32 cellular contexts compared by ENCODE assay signal in genomic region chr18:765764-766549, GRCh38. TPM values are rescaled to one million over a fixed set of nuclear protein-coding genes. Genes with fewer than 3 reads are reported as not detected.
A peak's percentile ranks its signal among the peaks of the same experiment; 100 is the strongest.
DNase-seq lines count a peak whose midpoint lies in the region; ATAC-seq, FAIRE-seq and TF ChIP-seq lines count a peak whose summit lies in the region.
"Had no signal": no experiment of that assay in that cellular context is flagged by ENCODE, and none has a peak within 500 bp of the region (broad histone marks: within the 10 kb centered on the region; RNA-seq: fewer than 3 reads in every experiment).

No MANE protein-coding gene starts in this region.

- H3K9me3 ChIP-seq in endodermal cell (ENCODE audit: control insufficient read depth, low read length): no peaks in the 10 kb centered on the region
- H3K9me3 ChIP-seq in pancreas: no peaks in the 10 kb centered on the region
- H3K9me3 ChIP-seq: lower lobe of right lung, mucosa of descending colon, upper lobe of left lung had no signal

- H3K4me3 ChIP-seq in endodermal cell (ENCODE audit: low read length) (peak overlapping the region; percentile 13), pancreas (no peak overlapping the region)
- H3K4me3 ChIP-seq: lower lobe of right lung, mucosa of descending colon, SK-N-MC, upper lobe of left lung had no signal

- no peaks in the 10 kb centered on the region for H3K4me1 ChIP-seq in endodermal cell (ENCODE audit: control insufficient read depth, insufficient read depth, low read length)
- peaks cover 0 to 9% (median 4%) of the 10 kb centered on the region in 3 donors for H3K4me1 ChIP-seq in pancreas

- POLR2A ChIA-PET in HEK293T (lab: Yijun Ruan, JAX): no interaction called here

- 58 to 91% methylated on average over 5 of the region's 7 CpGs for WGBS in endodermal cell (ENCODE audit: insufficient coverage in 1 of 2, insufficient read length in 1 of 2), 2 experiments
- WGBS in pancreas, 2 donors: 49 to 51% methylated on average over 7 of the region's 7 CpGs

- DNase-seq in HEK293T (ENCODE audit: extremely low spot score): peak; percentile 11
- peak; percentile 80 for DNase-seq in NCI-H524 treated with DMSO at 0.1 percent for 48 hours (lab: John Stamatoyannopoulos, UW)
- DNase-seq in endodermal cell: no peak
- DNase-seq in pancreas: no peak
- no peak for DNase-seq in foreskin melanocyte
- DNase-seq in activated CD4-positive, alpha-beta T cell treated with anti-CD3 and anti-CD28 coated beads, Interleukin-2, amount 50 U/mL, for 1 hour: no peak
- no peak for DNase-seq in SHP77 (lab: John Stamatoyannopoulos, UW)
- DNase-seq: activated CD4-positive, alpha-beta T cell treated with anti-CD3 and anti-CD28 coated beads for 48 hours; activated gamma-delta T cell treated with Interleukin-2 at 50 U/mL for 16 hours; activated naive CD8-positive, alpha-beta T cell treated with anti-CD3 and anti-CD28 coated beads, Interleukin-2, amount 50 U/mL, for 24 hours; activated T-cell treated with anti-CD3 and anti-CD28 coated beads, Interleukin-2, amount 50 U/mL, for 24 hours; C1 segment of cervical spinal cord; central memory CD4-positive, alpha-beta T cell; COR-L47; head of caudate nucleus; Karpas-422; kidney; lower lobe of right lung; mucosa of descending colon; MV-4-11; NCI-H1694 treated with DMSO at 0.1 percent for 48 hours; NCI-H226; NCI-H748 treated with DMSO at 0.1 percent for 48 hours; right cardiac atrium; stimulated activated CD4-positive, alpha-beta T cell treated with anti-CD3 and anti-CD28 coated beads, Interleukin-2, amount 100 ng/mL, for 48 hours; substantia nigra; upper lobe of left lung had no signal

- no peak overlapping the region for H3K4me3 Mint-ChIP-seq in endodermal cell
- H3K4me3 Mint-ChIP-seq: activated naive CD8-positive, alpha-beta T cell treated with anti-CD3 and anti-CD28 coated beads, Interleukin-2, amount 50 U/mL, for 24 hours; activated T-cell treated with anti-CD3 and anti-CD28 coated beads, Interleukin-2, amount 50 U/mL, for 24 hours; nephron; T-helper 1 cell treated with Interleukin-12 subunit alpha and Interleukin-12 subunit beta and Interleukin-4 antibody, amounts not matched to agents 30 μg/mL and 1 μg/mL, for 36 hours had no signal

- H3K27ac ChIP-seq in endodermal cell (ENCODE audit: low read depth, low read length): no peak overlapping the region
- H3K27ac ChIP-seq in pancreas: no peak overlapping the region
- H3K27ac ChIP-seq: lower lobe of right lung, SK-N-MC, upper lobe of left lung had no signal

- peaks cover 6% of the 10 kb centered on the region for H3K4me1 Mint-ChIP-seq in endodermal cell

- no peak for TF ChIP-seq CTCF in endodermal cell (conservative IDR thresholded peaks at IDR 0.05)
- TF ChIP-seq CTCF in pancreas (IDR thresholded peaks at IDR 0.05): no peak

- H3K27ac Mint-ChIP-seq in endodermal cell: no peak overlapping the region
- H3K27ac Mint-ChIP-seq: activated naive CD8-positive, alpha-beta T cell treated with anti-CD3 and anti-CD28 coated beads, Interleukin-2, amount 50 U/mL, for 24 hours; activated T-cell treated with anti-CD3 and anti-CD28 coated beads, Interleukin-2, amount 50 U/mL, for 24 hours; nephron; T-helper 1 cell treated with Interleukin-12 subunit alpha and Interleukin-12 subunit beta and Interleukin-4 antibody, amounts not matched to agents 30 μg/mL and 1 μg/mL, for 36 hours had no signal

- intact Hi-C loops in pancreas (cut with DNase I): no loop called here

- CTCF ChIA-PET in HEK293T (lab: Yijun Ruan, JAX): interaction anchor here (0.6 kb wide), 1 partner anchor 266 kb away, joined by 3 read pairs; no protein-coding TSS in a partner anchor

- H3K36me3 ChIP-seq in endodermal cell (ENCODE audit: control insufficient read depth, insufficient read depth, low read length) (no peaks in the 10 kb centered on the region), pancreas (no peaks in the 10 kb centered on the region)
- H3K36me3 ChIP-seq: lower lobe of right lung, upper lobe of left lung had no signal

- no peaks in the 10 kb centered on the region for H3K9me3 Mint-ChIP-seq in endodermal cell
- H3K9me3 Mint-ChIP-seq: activated naive CD8-positive, alpha-beta T cell treated with anti-CD3 and anti-CD28 coated beads, Interleukin-2, amount 50 U/mL, for 24 hours; activated T-cell treated with anti-CD3 and anti-CD28 coated beads, Interleukin-2, amount 50 U/mL, for 24 hours; nephron; T-helper 1 cell treated with Interleukin-12 subunit alpha and Interleukin-12 subunit beta and Interleukin-4 antibody, amounts not matched to agents 30 μg/mL and 1 μg/mL, for 36 hours had no signal

- no peak overlapping the region for H3K9ac ChIP-seq in endodermal cell (ENCODE audit: extremely low read depth, low read length, poor library complexity, severe bottlenecking)

- ATAC-seq in pancreas: peak; percentile 56 to 83 (median 72)
- ATAC-seq: activated naive CD8-positive, alpha-beta T cell treated with anti-CD3 and anti-CD28 coated beads, Interleukin-2, amount 50 U/mL, for 24 hours; mucosa of descending colon; right cardiac atrium had no signal

- FAIRE-seq in pancreas (lab: Jason Lieb, UNC): no peak
- FAIRE-seq: GM12891, kidney had no signal

- peaks cover 5% of the 10 kb centered on the region for H3K36me3 Mint-ChIP-seq in endodermal cell (ENCODE audit: low read depth)

- peaks cover 12% of the 10 kb centered on the region for H3K27me3 Mint-ChIP-seq in endodermal cell (ENCODE audit: insufficient read depth)
- H3K27me3 Mint-ChIP-seq: activated naive CD8-positive, alpha-beta T cell treated with anti-CD3 and anti-CD28 coated beads, Interleukin-2, amount 50 U/mL, for 24 hours; activated T-cell treated with anti-CD3 and anti-CD28 coated beads, Interleukin-2, amount 50 U/mL, for 24 hours had no signal

- H3K27me3 ChIP-seq in endodermal cell (ENCODE audit: control insufficient read depth, insufficient read depth, low read length, poor library complexity, severe bottlenecking): peaks cover 9% of the 10 kb centered on the region
- H3K27me3 ChIP-seq in pancreas: no peaks in the 10 kb centered on the region
- H3K27me3 ChIP-seq: upper lobe of left lung had no signal

TF ChIP-seq in HEK293T, 16 proteins besides CTCF, POLR2A, EP300 and RAD21:
- TF ChIP-seq SP1 (IDR thresholded peaks at IDR 0.05) (no peak), BHLHE40 (IDR thresholded peaks at IDR 0.05; ENCODE audit: borderline replicate concordance) (no peak), L3MBTL2 (conservative IDR thresholded peaks at IDR 0.05) (no peak), TARDBP (IDR thresholded peaks at IDR 0.05) (no peak), SUZ12 (IDR thresholded peaks at IDR 0.05) (no peak), FOXK2 (IDR thresholded peaks at IDR 0.05) (no peak), FOXA1 (IDR thresholded peaks at IDR 0.05) (no peak), HDGF (IDR thresholded peaks at IDR 0.05; ENCODE audit: borderline replicate concordance) (no peak), LEF1 (IDR thresholded peaks at IDR 0.05; ENCODE audit: borderline replicate concordance) (no peak), ARNT (IDR thresholded peaks at IDR 0.05) (no peak), NFRKB (IDR thresholded peaks at IDR 0.05) (no peak)

RNA-seq across cellular contexts. Expression of gene YES1, which starts 46.1 kb away (rescaled TPM):
- 10 to 100 TPM; 62.8 to 78.8 TPM for total RNA-seq in endodermal cell
- 53.9 TPM for polyA plus RNA-seq in endodermal cell (2013, experiment 1 of 2)
- 53.8 TPM for polyA plus RNA-seq in endodermal cell (2013, experiment 2 of 2)
- 10 to 100 TPM; 28.1 to 35.2 (median 30.7) TPM for total RNA-seq in pancreas
- 10 to 100 TPM; 10.7 to 11.4 TPM for polyA plus RNA-seq in pancreas
- total RNA-seq: OCI-LY7 had no signal

RNA-seq across cellular contexts. Expression of gene ENOSF1, which starts 53.5 kb away (rescaled TPM):
- total RNA-seq in endodermal cell (10 to 100 TPM; 85.7 to 89.5 TPM), pancreas (10 to 100 TPM; 27.1 to 51.2 (median 40.9) TPM)
- 47.9 TPM for polyA plus RNA-seq in endodermal cell (2013, experiment 1 of 2)
- 33.7 TPM for polyA plus RNA-seq in endodermal cell (2013, experiment 2 of 2)
- polyA plus RNA-seq in pancreas: 10 to 100 TPM; 59.8 to 69.2 TPM

Comparison
In these comparisons a context has a peak if more than half of its experiments do, and no peak if none do; other contexts are left out.
1. DNase-seq: peak in HEK293T (single experiment) and NCI-H524 treated with DMSO at 0.1 percent for 48 hours (single experiment); none in endodermal cell (single experiment), pancreas (0 of 6), foreskin melanocyte (single experiment), activated CD4-positive, alpha-beta T cell treated with anti-CD3 and anti-CD28 coated beads, Interleukin-2, amount 50 U/mL, for 1 hour (single experiment) and SHP77 (0 of 2).